In genomic region chr10:17795807-17796596, GRCh38 we compare ENCODE assay signal across 27 cellular contexts. TPM values are rescaled to one million over a fixed set of nuclear protein-coding genes. Genes with fewer than 3 reads are reported as not detected.
"Had no signal": no experiment of that assay in that cellular context is flagged by ENCODE, and none has a peak within 500 bp of the region (broad histone marks: within the 10 kb centered on the region; RNA-seq: fewer than 3 reads in every experiment).

No MANE protein-coding gene starts in this region.

- ATAC-seq: esophagus mucosa; gastrocnemius medialis; left lobe of liver; naive thymus-derived CD4-positive, alpha-beta T cell; psoas muscle; right cardiac atrium; stimulated activated naive CD8-positive, alpha-beta T cell treated with anti-CD3 and anti-CD28 coated beads, Interleukin-15, amount 100 ng/mL, for 72 hours had no signal

- DNase-seq: cortex of kidney; dorsolateral prefrontal cortex; effector CD4-positive, alpha-beta T cell; foreskin fibroblast; gastrocnemius medialis; head of caudate nucleus; kidney glomerular epithelial cell; naive thymus-derived CD4-positive, alpha-beta T cell; nucleus accumbens; posterior cingulate gyrus; psoas muscle; right cardiac atrium; sigmoid colon; spleen; stimulated activated CD4-positive, alpha-beta T cell treated with anti-CD3 and anti-CD28 coated beads, Interleukin-4, amount 100 ng/mL, for 4 hours; stimulated activated naive CD4-positive, alpha-beta T cell; stimulated activated naive CD8-positive, alpha-beta T cell treated with anti-CD3 and anti-CD28 coated beads, Interleukin-15, amount 100 ng/mL, for 72 hours; trophoblast cell had no signal

- H3K27me3 Mint-ChIP-seq: memory B cell; naive thymus-derived CD4-positive, alpha-beta T cell; stimulated activated naive CD8-positive, alpha-beta T cell treated with anti-CD3 and anti-CD28 coated beads, Interleukin-15, amount 100 ng/mL, for 72 hours had no signal

- H3K4me1 Mint-ChIP-seq: memory B cell, nephron had no signal

- H3K36me3 ChIP-seq: gastrocnemius medialis, sigmoid colon, spleen, suprapubic skin, vagina had no signal

- H3K9me3 Mint-ChIP-seq: memory B cell; naive thymus-derived CD4-positive, alpha-beta T cell; stimulated activated naive CD8-positive, alpha-beta T cell treated with anti-CD3 and anti-CD28 coated beads, Interleukin-15, amount 100 ng/mL, for 72 hours had no signal

- H3K27ac Mint-ChIP-seq: memory B cell; naive thymus-derived CD4-positive, alpha-beta T cell; nephron; stimulated activated naive CD8-positive, alpha-beta T cell treated with anti-CD3 and anti-CD28 coated beads, Interleukin-15, amount 100 ng/mL, for 72 hours had no signal

- H3K4me3 Mint-ChIP-seq: memory B cell; naive thymus-derived CD4-positive, alpha-beta T cell; nephron; stimulated activated naive CD8-positive, alpha-beta T cell treated with anti-CD3 and anti-CD28 coated beads, Interleukin-15, amount 100 ng/mL, for 72 hours had no signal

- H3K27me3 ChIP-seq: dorsolateral prefrontal cortex, gastrocnemius medialis, sigmoid colon, spleen, suprapubic skin, vagina had no signal

- H3K36me3 Mint-ChIP-seq: memory B cell; naive thymus-derived CD4-positive, alpha-beta T cell had no signal

- H3K9me3 ChIP-seq: gastrocnemius medialis, psoas muscle, sigmoid colon, spleen, suprapubic skin, vagina had no signal

- H3K4me3 ChIP-seq: dorsolateral prefrontal cortex, gastrocnemius medialis, lung, psoas muscle, sigmoid colon, spleen, suprapubic skin, vagina had no signal

- H3K27ac ChIP-seq: dorsolateral prefrontal cortex, epithelial cell of prostate, gastrocnemius medialis, psoas muscle, sigmoid colon, spleen, suprapubic skin, vagina had no signal

- H3K4me1 ChIP-seq: gastrocnemius medialis, psoas muscle, sigmoid colon, suprapubic skin, vagina had no signal

RNA-seq across cellular contexts. Expression of gene MRC1, which starts 13.1 kb away (rescaled TPM):
- total RNA-seq: osteocyte had no signal
- polyA plus RNA-seq: naive thymus-derived CD4-positive, alpha-beta T cell had no signal

RNA-seq across cellular contexts. Expression of gene TMEM236, which starts 44.0 kb away (rescaled TPM):
- total RNA-seq: vagina had no signal
